ENCODE assay signal across 9 cellular contexts in the genomic region with DNA sequence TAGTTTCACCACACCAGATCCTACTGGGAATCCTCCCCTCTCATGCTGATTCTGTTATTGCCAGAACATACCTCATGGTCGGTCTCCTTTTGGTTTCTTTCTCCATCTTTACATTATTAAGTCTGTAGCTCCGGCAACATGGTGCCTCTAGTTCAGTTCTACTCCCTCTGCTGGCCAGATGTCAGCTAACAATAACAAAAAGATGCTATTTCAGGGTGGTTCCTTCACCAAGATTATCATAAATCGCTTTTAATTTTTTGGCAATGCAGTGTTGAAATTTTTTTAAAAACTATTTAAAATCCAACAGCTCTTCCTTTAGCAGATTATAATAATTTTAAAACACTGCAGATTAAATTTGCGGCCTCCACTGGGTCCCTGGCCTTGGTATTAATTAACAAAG.
DNase-seq lines count a peak whose midpoint lies in the region; ATAC-seq and TF ChIP-seq lines count a peak whose summit lies in the region.
"Had no signal": no experiment of that assay in that cellular context is flagged by ENCODE, and none has a peak within 500 bp of the region (broad histone marks: within the 10 kb centered on the region; RNA-seq: fewer than 3 reads in every experiment).

No MANE protein-coding gene starts in this region.

- TF ChIP-seq CTCF in Caco-2 (IDR thresholded peaks at IDR 0.05; ENCODE audit: insufficient read depth in 1 of 2, low read depth in 1 of 2, low read length in 1 of 2, severe bottlenecking in 1 of 2, unreplicated experiment in 1 of 2): peak; percentile 53 to 61
- TF ChIP-seq CTCF in HFFc6 (IDR thresholded peaks at IDR 0.05): peak; percentile 76
- peak; percentile 73 for TF ChIP-seq CTCF in OCI-LY7 (conservative IDR thresholded peaks at IDR 0.05; ENCODE audit: low read length)
- TF ChIP-seq CTCF in uterus (IDR thresholded peaks at IDR 0.05): no peak

- CTCF ChIA-PET in Caco-2 (lab: Charles Lee) (interaction anchor here (0.6 to 1.9 kb wide), 8 partner anchors 9 to 1590 kb away, joined by 3 to 8 read pairs (median 4); partner anchors contain the start of gene PUS3), OCI-LY7 (lab: Charles Lee; ENCODE audit: unreplicated experiment) (no interaction called here)

- H3K9me3 ChIP-seq in Caco-2: peaks cover 8% of the 10 kb centered on the region
- no peaks in the 10 kb centered on the region for H3K9me3 ChIP-seq in OCI-LY7 (ENCODE audit: low read length)
- H3K9me3 ChIP-seq in uterus: no peaks in the 10 kb centered on the region

- peaks cover 10% of the 10 kb centered on the region for H3K27me3 Mint-ChIP-seq in Caco-2 (ENCODE audit: insufficient read depth, unreplicated experiment)
- peaks cover 3% of the 10 kb centered on the region for H3K27me3 Mint-ChIP-seq in HFFc6 (ENCODE audit: insufficient read depth)
- H3K27me3 Mint-ChIP-seq: activated B cell treated with CpG ODN at 0.5 μM for 24 hours had no signal

- no TSS peak for BruUV-seq in Caco-2 (replicated peaks; lab: Mats Ljungman, UMichigan)
- no TSS peak for BruUV-seq in OCI-LY7 (replicated peaks; lab: Mats Ljungman, UMichigan)

- intact Hi-C loops in Caco-2 (cut with micrococcal nuclease; ENCODE audit: unreplicated experiment): no loop called here
- intact Hi-C loops in OCI-LY7 (cut with micrococcal nuclease; ENCODE audit: unreplicated experiment): no loop called here
- intact Hi-C loops in uterus (cut with DNase I; ENCODE audit: low total_unique reads): no loop called here

- H3K36me3 ChIP-seq in Caco-2 (ENCODE audit: control insufficient read depth, insufficient read depth, low read length) (no peaks in the 10 kb centered on the region), OCI-LY7 (ENCODE audit: insufficient read depth, low read length) (no peaks in the 10 kb centered on the region), uterus (no peaks in the 10 kb centered on the region)

- H3K27me3 ChIP-seq in Caco-2 (replicated peaks; ENCODE audit: control insufficient read depth, insufficient read depth, low read length) (no peaks in the 10 kb centered on the region), uterus (no peaks in the 10 kb centered on the region)

- H3K4me1 Mint-ChIP-seq in Caco-2 (ENCODE audit: low read depth, unreplicated experiment) (no peaks in the 10 kb centered on the region), HFFc6 (ENCODE audit: low read depth) (no peaks in the 10 kb centered on the region)
- H3K4me1 Mint-ChIP-seq: activated B cell treated with CpG ODN at 0.5 μM for 24 hours had no signal

- no peaks in the 10 kb centered on the region for H3K79me2 ChIP-seq in OCI-LY7 (ENCODE audit: insufficient read depth, low read depth, low read length)

- H3K4me3 Mint-ChIP-seq in Caco-2 (ENCODE audit: unreplicated experiment) (no peak overlapping the region), HFFc6 (peak overlapping the region; percentile 35; the same call in 1 of the 2 replicates)
- H3K4me3 Mint-ChIP-seq: activated B cell treated with CpG ODN at 0.5 μM for 24 hours had no signal

- H2AFZ ChIP-seq in OCI-LY7 (ENCODE audit: low read length): no peak overlapping the region

- H3K27ac ChIP-seq in OCI-LY7 (ENCODE audit: low read depth, low read length, poor library complexity, severe bottlenecking) (no peak overlapping the region), uterus (no peak overlapping the region)

- H3K27ac Mint-ChIP-seq in Caco-2 (ENCODE audit: unreplicated experiment) (no peak overlapping the region), HFFc6 (no peak overlapping the region)
- H3K27ac Mint-ChIP-seq: activated B cell treated with CpG ODN at 0.5 μM for 24 hours had no signal

- no peak for TF ChIP-seq POLR2A in uterus (IDR thresholded peaks at IDR 0.05)

- no peak overlapping the region for H3K4me2 ChIP-seq in OCI-LY7 (ENCODE audit: low read length)

- POLR2A ChIA-PET in Caco-2 (lab: Charles Lee) (no interaction called here), OCI-LY7 (lab: Charles Lee) (interaction anchor here (0.7 to 1.3 kb wide), 2 partner anchors 16 to 951 kb away, joined by 3 to 4 read pairs; no protein-coding TSS in a partner anchor)

- H3K36me3 Mint-ChIP-seq in Caco-2 (ENCODE audit: insufficient read depth, unreplicated experiment) (no peaks in the 10 kb centered on the region), HFFc6 (ENCODE audit: low read depth) (no peaks in the 10 kb centered on the region)

- DNase-seq in Caco-2 (peak in 1 of 2 experiments; percentile 41), HFFc6 (peak; percentile 13), OCI-LY7 (ENCODE audit: low spot score) (peak; percentile 10), globus pallidus (ENCODE audit: low spot score) (peak; percentile 12), uterus (no peak)
- DNase-seq in activated CD8-positive, alpha-beta memory T cell treated with anti-CD3 and anti-CD28 coated beads, Interleukin-2, amount 50 U/mL, for 4 hours: no peak
- DNase-seq: activated B cell treated with CpG ODN at 0.5 μM for 24 hours had no signal

- no peaks in the 10 kb centered on the region for H3K9me2 ChIP-seq in OCI-LY7 (ENCODE audit: insufficient read depth, low read length)

- H3K9me3 Mint-ChIP-seq in Caco-2 (ENCODE audit: unreplicated experiment) (peaks cover 41% of the 10 kb centered on the region), HFFc6 (peaks cover 5% of the 10 kb centered on the region; the same call in 1 of the 2 replicates)

- H3K4me3 ChIP-seq in Caco-2 (ENCODE audit: low read depth, low read length) (no peak overlapping the region), OCI-LY7 (ENCODE audit: low read depth, low read length, poor library complexity, severe bottlenecking) (no peak overlapping the region), uterus (no peak overlapping the region)

- no peaks in the 10 kb centered on the region for H4K20me1 ChIP-seq in OCI-LY7 (ENCODE audit: insufficient read depth, low read length)

- H3K4me1 ChIP-seq in Caco-2 (no peaks in the 10 kb centered on the region), OCI-LY7 (ENCODE audit: insufficient read depth, low read length, poor library complexity, severe bottlenecking) (no peaks in the 10 kb centered on the region), uterus (no peaks in the 10 kb centered on the region)

- ATAC-seq in esophagus mucosa: no peak
- ATAC-seq in HG03196 (IDR thresholded peaks at IDR 0.05; ENCODE audit: unreplicated experiment): no peak

Comparison
In these comparisons a context has a peak if more than half of its experiments do, and no peak if none do; other contexts are left out.
1. DNase-seq: peak in HFFc6 (single experiment), OCI-LY7 (single experiment) and globus pallidus (single experiment); none in activated CD8-positive, alpha-beta memory T cell treated with anti-CD3 and anti-CD28 coated beads, Interleukin-2, amount 50 U/mL, for 4 hours (single experiment) and uterus (0 of 2).
2. CTCF ChIP-seq: peak in Caco-2 (2 of 2), HFFc6 (single experiment) and OCI-LY7 (single experiment); none in uterus (0 of 4).